1 cellular context compared by ENCODE assay signal in the genomic region with DNA sequence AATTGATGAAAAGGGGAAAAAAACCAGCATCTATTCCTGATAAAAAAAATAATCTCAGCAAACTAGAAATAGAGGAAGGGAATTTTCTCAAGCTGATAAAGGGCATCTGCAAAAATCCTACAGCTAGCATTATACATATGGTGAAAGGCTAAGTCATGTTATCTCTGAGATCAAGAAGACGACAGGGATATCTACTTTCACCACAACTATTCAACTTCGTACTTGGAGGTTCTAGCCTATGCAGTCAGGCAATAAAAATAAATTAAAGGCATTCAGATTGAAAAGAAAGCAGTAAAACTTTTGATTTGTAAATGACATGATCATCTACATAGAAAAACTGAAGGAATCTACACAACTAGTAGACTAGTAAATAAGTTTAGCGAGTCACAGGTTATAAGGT.
A peak's percentile ranks its signal among the peaks of the same experiment; 100 is the strongest.
TF ChIP-seq lines count a peak whose summit lies in the region.

No MANE protein-coding gene starts in this region.

TF ChIP-seq in SK-N-SH, 30 proteins besides CTCF, POLR2A, EP300 and RAD21 (continued from another document):
- no peak; the same call in 1 of the 2 replicates for TF ChIP-seq RXRA (IDR thresholded peaks at IDR 0.05; ENCODE audit: borderline replicate concordance, low read depth)
- TF ChIP-seq NFIC (IDR thresholded peaks at IDR 0.05; ENCODE audit: borderline replicate concordance): 0 out of 2 replicates have a peak, but pooled peaks have one; percentile 8
- TF ChIP-seq, protein P1, sequence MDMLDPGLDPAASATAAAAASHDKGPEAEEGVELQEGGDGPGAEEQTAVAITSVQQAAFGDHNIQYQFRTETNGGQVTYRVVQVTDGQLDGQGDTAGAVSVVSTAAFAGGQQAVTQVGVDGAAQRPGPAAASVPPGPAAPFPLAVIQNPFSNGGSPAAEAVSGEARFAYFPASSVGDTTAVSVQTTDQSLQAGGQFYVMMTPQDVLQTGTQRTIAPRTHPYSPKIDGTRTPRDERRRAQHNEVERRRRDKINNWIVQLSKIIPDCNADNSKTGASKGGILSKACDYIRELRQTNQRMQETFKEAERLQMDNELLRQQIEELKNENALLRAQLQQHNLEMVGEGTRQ (IDR thresholded peaks at IDR 0.05; ENCODE audit: borderline replicate concordance, low read depth, low read length): no peak
- no peak for TF ChIP-seq FOSL2 (IDR thresholded peaks at IDR 0.05; ENCODE audit: borderline replicate concordance, low read depth)
- no peak for TF ChIP-seq RFX5 (IDR thresholded peaks at IDR 0.05; ENCODE audit: low read length)
- TF ChIP-seq SIN3A (IDR thresholded peaks at IDR 0.05; ENCODE audit: borderline replicate concordance, low read depth, low read length): no peak
- no peak for TF ChIP-seq GATA2 (CRISPR knock-in tag; IDR thresholded peaks at IDR 0.05)
- no peak for TF ChIP-seq NRF1 (IDR thresholded peaks at IDR 0.05; ENCODE audit: low read depth, low read length)
- peak; percentile 81 for TF ChIP-seq TCF12 (IDR thresholded peaks at IDR 0.05)
- TF ChIP-seq POLR2AphosphoS5 (IDR thresholded peaks at IDR 0.05; ENCODE audit: low read depth, low read length): no peak; the same call in 1 of the 2 replicates
- no peak for TF ChIP-seq MXI1 (IDR thresholded peaks at IDR 0.05; ENCODE audit: low read depth, low read length)
- peak; percentile 17; the same call in 1 of the 2 replicates for TF ChIP-seq TEAD4 (IDR thresholded peaks at IDR 0.05; ENCODE audit: borderline replicate concordance, insufficient read depth)
- no peak for TF ChIP-seq EZH2phosphoT487 (IDR thresholded peaks at IDR 0.05; ENCODE audit: borderline replicate concordance, low read depth)
- TF ChIP-seq JUND (IDR thresholded peaks at IDR 0.05): peak; percentile 47
- TF ChIP-seq, protein P2, sequence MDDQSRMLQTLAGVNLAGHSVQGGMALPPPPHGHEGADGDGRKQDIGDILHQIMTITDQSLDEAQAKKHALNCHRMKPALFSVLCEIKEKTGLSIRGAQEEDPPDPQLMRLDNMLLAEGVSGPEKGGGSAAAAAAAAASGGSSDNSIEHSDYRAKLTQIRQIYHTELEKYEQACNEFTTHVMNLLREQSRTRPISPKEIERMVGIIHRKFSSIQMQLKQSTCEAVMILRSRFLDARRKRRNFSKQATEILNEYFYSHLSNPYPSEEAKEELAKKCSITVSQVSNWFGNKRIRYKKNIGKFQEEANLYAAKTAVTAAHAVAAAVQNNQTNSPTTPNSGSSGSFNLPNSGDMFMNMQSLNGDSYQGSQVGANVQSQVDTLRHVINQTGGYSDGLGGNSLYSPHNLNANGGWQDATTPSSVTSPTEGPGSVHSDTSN (IDR thresholded peaks at IDR 0.05): peak; percentile 44; the same call in 1 of the 2 replicates
- TF ChIP-seq YY1 (IDR thresholded peaks at IDR 0.05; ENCODE audit: low read depth): no peak
- no peak for TF ChIP-seq FOXM1 (IDR thresholded peaks at IDR 0.05; ENCODE audit: low read depth)
- TF ChIP-seq, protein P3, sequence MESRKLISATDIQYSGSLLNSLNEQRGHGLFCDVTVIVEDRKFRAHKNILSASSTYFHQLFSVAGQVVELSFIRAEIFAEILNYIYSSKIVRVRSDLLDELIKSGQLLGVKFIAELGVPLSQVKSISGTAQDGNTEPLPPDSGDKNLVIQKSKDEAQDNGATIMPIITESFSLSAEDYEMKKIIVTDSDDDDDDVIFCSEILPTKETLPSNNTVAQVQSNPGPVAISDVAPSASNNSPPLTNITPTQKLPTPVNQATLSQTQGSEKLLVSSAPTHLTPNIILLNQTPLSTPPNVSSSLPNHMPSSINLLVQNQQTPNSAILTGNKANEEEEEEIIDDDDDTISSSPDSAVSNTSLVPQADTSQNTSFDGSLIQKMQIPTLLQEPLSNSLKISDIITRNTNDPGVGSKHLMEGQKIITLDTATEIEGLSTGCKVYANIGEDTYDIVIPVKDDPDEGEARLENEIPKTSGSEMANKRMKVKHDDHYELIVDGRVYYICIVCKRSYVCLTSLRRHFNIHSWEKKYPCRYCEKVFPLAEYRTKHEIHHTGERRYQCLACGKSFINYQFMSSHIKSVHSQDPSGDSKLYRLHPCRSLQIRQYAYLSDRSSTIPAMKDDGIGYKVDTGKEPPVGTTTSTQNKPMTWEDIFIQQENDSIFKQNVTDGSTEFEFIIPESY (IDR thresholded peaks at IDR 0.05; ENCODE audit: borderline replicate concordance, low read depth): no peak
- TF ChIP-seq, protein P4, sequence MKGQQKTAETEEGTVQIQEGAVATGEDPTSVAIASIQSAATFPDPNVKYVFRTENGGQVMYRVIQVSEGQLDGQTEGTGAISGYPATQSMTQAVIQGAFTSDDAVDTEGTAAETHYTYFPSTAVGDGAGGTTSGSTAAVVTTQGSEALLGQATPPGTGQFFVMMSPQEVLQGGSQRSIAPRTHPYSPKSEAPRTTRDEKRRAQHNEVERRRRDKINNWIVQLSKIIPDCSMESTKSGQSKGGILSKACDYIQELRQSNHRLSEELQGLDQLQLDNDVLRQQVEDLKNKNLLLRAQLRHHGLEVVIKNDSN (IDR thresholded peaks at IDR 0.05; ENCODE audit: borderline replicate concordance, low read depth): no peak
- no peak for TF ChIP-seq ELF1 (IDR thresholded peaks at IDR 0.05)
- TF ChIP-seq, protein P5, sequence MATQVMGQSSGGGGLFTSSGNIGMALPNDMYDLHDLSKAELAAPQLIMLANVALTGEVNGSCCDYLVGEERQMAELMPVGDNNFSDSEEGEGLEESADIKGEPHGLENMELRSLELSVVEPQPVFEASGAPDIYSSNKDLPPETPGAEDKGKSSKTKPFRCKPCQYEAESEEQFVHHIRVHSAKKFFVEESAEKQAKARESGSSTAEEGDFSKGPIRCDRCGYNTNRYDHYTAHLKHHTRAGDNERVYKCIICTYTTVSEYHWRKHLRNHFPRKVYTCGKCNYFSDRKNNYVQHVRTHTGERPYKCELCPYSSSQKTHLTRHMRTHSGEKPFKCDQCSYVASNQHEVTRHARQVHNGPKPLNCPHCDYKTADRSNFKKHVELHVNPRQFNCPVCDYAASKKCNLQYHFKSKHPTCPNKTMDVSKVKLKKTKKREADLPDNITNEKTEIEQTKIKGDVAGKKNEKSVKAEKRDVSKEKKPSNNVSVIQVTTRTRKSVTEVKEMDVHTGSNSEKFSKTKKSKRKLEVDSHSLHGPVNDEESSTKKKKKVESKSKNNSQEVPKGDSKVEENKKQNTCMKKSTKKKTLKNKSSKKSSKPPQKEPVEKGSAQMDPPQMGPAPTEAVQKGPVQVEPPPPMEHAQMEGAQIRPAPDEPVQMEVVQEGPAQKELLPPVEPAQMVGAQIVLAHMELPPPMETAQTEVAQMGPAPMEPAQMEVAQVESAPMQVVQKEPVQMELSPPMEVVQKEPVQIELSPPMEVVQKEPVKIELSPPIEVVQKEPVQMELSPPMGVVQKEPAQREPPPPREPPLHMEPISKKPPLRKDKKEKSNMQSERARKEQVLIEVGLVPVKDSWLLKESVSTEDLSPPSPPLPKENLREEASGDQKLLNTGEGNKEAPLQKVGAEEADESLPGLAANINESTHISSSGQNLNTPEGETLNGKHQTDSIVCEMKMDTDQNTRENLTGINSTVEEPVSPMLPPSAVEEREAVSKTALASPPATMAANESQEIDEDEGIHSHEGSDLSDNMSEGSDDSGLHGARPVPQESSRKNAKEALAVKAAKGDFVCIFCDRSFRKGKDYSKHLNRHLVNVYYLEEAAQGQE (IDR thresholded peaks at IDR 0.05; ENCODE audit: low read depth, low read length): no peak
- no peak for TF ChIP-seq FOXJ3 (CRISPR knock-in tag; IDR thresholded peaks at IDR 0.05)
- TF ChIP-seq, protein P6, sequence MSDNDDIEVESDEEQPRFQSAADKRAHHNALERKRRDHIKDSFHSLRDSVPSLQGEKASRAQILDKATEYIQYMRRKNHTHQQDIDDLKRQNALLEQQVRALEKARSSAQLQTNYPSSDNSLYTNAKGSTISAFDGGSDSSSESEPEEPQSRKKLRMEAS (IDR thresholded peaks at IDR 0.05; ENCODE audit: low read depth): no peak
- no peak for TF ChIP-seq TAF1 (IDR thresholded peaks at IDR 0.05; ENCODE audit: borderline replicate concordance, low read depth, low read length)
- TF ChIP-seq, protein P7, sequence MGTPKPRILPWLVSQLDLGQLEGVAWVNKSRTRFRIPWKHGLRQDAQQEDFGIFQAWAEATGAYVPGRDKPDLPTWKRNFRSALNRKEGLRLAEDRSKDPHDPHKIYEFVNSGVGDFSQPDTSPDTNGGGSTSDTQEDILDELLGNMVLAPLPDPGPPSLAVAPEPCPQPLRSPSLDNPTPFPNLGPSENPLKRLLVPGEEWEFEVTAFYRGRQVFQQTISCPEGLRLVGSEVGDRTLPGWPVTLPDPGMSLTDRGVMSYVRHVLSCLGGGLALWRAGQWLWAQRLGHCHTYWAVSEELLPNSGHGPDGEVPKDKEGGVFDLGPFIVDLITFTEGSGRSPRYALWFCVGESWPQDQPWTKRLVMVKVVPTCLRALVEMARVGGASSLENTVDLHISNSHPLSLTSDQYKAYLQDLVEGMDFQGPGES (IDR thresholded peaks at IDR 0.05; ENCODE audit: low read depth, low read length): no peak
- TF ChIP-seq MEF2A (IDR thresholded peaks at IDR 0.05; ENCODE audit: borderline replicate concordance, low read depth): 0 out of 2 replicates have a peak, but pooled peaks have one; percentile 54
- no peak for TF ChIP-seq CHD2 (IDR thresholded peaks at IDR 0.05; ENCODE audit: low read length, partially characterized antibody)
- no peak for TF ChIP-seq SMC3 (IDR thresholded peaks at IDR 0.05; ENCODE audit: low read depth, low read length)
